In the genomic region with DNA sequence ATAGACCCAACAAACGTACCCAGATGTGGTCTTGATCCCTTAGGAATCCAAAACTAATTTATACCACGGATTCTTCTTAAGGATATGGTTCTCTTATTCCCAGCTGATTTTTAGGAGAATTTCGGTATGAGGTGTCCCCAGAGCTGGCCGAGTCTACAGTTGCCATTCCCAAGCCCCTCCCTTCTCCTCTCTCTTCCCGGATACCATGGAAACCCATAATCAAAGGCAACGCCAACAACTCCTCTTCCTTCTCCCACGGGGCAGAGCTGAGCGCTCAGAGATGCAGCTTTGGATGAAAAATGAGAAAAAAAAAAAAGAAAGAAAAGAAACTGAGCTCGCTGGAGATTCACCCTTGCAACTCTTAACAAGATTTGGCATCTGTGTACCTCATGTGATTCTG, we compare ENCODE assay signal across 18 cellular contexts. TPM values are rescaled to one million over a fixed set of nuclear protein-coding genes. Genes with fewer than 3 reads are reported as not detected.
DNase-seq lines count a peak whose midpoint lies in the region; ATAC-seq and TF ChIP-seq lines count a peak whose summit lies in the region.
"Had no signal": no experiment of that assay in that cellular context is flagged by ENCODE, and none has a peak within 500 bp of the region (broad histone marks: within the 10 kb centered on the region; RNA-seq: fewer than 3 reads in every experiment).

No MANE protein-coding gene starts in this region.

- intact Hi-C loops in lower leg skin (cut with DNase I; ENCODE audit: low total_unique reads) = no loop called here

- H3K4me2 ChIP-seq in BLaER1 = 0 out of 2 replicates have a peak overlapping the region, but pooled peaks have one; percentile 15
- H3K4me2 ChIP-seq in neural cell (ENCODE audit: low read length) = peak overlapping the region; percentile 20

- no peak for ATAC-seq in activated CD4-positive, CD25-positive, alpha-beta regulatory T cell treated with anti-CD3 and anti-CD28 coated beads, Interleukin-2, amount 50 U/mL, for 24 hours

- H3K27ac ChIP-seq in BLaER1 (no peak overlapping the region), neural cell (ENCODE audit: low read length) (peak overlapping the region; percentile 14)
- H3K27ac ChIP-seq: HL-60, ovary, suprapubic skin had no signal

- H3K27me3 ChIP-seq in BLaER1 (no peaks in the 10 kb centered on the region), neural cell (ENCODE audit: insufficient read depth, low read depth, low read length) (no peaks in the 10 kb centered on the region)
- H3K27me3 ChIP-seq: ovary, suprapubic skin had no signal

- H3K9ac ChIP-seq in BLaER1 (no peak overlapping the region), neural cell (ENCODE audit: low read length) (no peak overlapping the region)

- peaks cover 7% of the 10 kb centered on the region; the same call in 1 of the 2 replicates for H3K4me1 ChIP-seq in BLaER1

- TF ChIP-seq EP300 in neural cell (conservative IDR thresholded peaks at IDR 0.05; ENCODE audit: poor library complexity, severe bottlenecking) = no peak

- no peaks in the 10 kb centered on the region for H3K36me3 ChIP-seq in BLaER1
- H3K36me3 ChIP-seq in neural cell (ENCODE audit: insufficient read depth, low read length) = no peaks in the 10 kb centered on the region
- H3K36me3 ChIP-seq: ovary, suprapubic skin had no signal

- no peak for TF ChIP-seq RAD21 in neural cell (conservative IDR thresholded peaks at IDR 0.05)

- H2AFZ ChIP-seq in neural cell (ENCODE audit: low read depth, low read length) = no peak overlapping the region

- H3K9me2 ChIP-seq in neural cell (ENCODE audit: insufficient read depth, low read length) = no peaks in the 10 kb centered on the region

- H3K79me2 ChIP-seq in neural cell (replicated peaks; ENCODE audit: insufficient read depth, low read length) = no peaks in the 10 kb centered on the region

- TF ChIP-seq CTCF in neural cell (IDR thresholded peaks at IDR 0.05; ENCODE audit: poor library complexity, severe bottlenecking) (no peak), lower leg skin (IDR thresholded peaks at IDR 0.05) (no peak)

- H3K4me3 ChIP-seq in BLaER1 (no peak overlapping the region), neural cell (ENCODE audit: low read length) (peak overlapping the region; percentile 41), lower leg skin (ENCODE audit: low read depth, poor library complexity, severe bottlenecking) (no peak overlapping the region)
- H3K4me3 ChIP-seq: ovary, suprapubic skin had no signal

- DNase-seq in NCI-H69 (lab: John Stamatoyannopoulos, UW) = peak; percentile 18
- DNase-seq in globus pallidus (ENCODE audit: low spot score) = peak; percentile 11
- DNase-seq in lower leg skin (ENCODE audit: low spot score in 2 of 2) = no peak
- DNase-seq in NCI-H446 treated with DMSO at 0.1 percent for 48 hours (lab: John Stamatoyannopoulos, UW) = no peak
- DNase-seq in activated CD8-positive, alpha-beta memory T cell treated with anti-CD3 and anti-CD28 coated beads for 24 hours = no peak
- DNase-seq: activated CD4-positive, alpha-beta T cell treated with anti-CD3 and anti-CD28 coated beads for 48 hours; cerebellar nuclear complex; DMS79 treated with DMSO at 0.1 percent for 48 hours; KG1; NCI-H1417 treated with DMSO at 0.1 percent for 48 hours; NCI-H526; T-helper 2 cell had no signal

- H4K20me1 ChIP-seq in BLaER1 = no peaks in the 10 kb centered on the region
- no peaks in the 10 kb centered on the region for H4K20me1 ChIP-seq in neural cell (ENCODE audit: insufficient read depth)

- H3F3A ChIP-seq in neural cell (ENCODE audit: insufficient read depth, low read length, poor library complexity, severe bottlenecking) = no peaks in the 10 kb centered on the region

- TF ChIP-seq POLR2A in lower leg skin (IDR thresholded peaks at IDR 0.05) = no peak

- 9 to 10% methylated on average over 9 of the region's 9 CpGs for WGBS in lower leg skin, 2 donors

- H3K9me3 ChIP-seq in BLaER1 = no peaks in the 10 kb centered on the region
- no peaks in the 10 kb centered on the region for H3K9me3 ChIP-seq in neural cell (ENCODE audit: low read length)
- H3K9me3 ChIP-seq: ovary, suprapubic skin had no signal

TF ChIP-seq in neural cell, 6 proteins besides CTCF, POLR2A, EP300 and RAD21:
- no peak for TF ChIP-seq SMC3 (conservative IDR thresholded peaks at IDR 0.05; ENCODE audit: poor library complexity)
- no peak for TF ChIP-seq POLR2AphosphoS5 (IDR thresholded peaks at IDR 0.05)
- no peak for TF ChIP-seq EZH2 (IDR thresholded peaks at IDR 0.05; ENCODE audit: borderline replicate concordance, insufficient read depth, low read length, poor library complexity, severe bottlenecking)
- TF ChIP-seq, protein P1, sequence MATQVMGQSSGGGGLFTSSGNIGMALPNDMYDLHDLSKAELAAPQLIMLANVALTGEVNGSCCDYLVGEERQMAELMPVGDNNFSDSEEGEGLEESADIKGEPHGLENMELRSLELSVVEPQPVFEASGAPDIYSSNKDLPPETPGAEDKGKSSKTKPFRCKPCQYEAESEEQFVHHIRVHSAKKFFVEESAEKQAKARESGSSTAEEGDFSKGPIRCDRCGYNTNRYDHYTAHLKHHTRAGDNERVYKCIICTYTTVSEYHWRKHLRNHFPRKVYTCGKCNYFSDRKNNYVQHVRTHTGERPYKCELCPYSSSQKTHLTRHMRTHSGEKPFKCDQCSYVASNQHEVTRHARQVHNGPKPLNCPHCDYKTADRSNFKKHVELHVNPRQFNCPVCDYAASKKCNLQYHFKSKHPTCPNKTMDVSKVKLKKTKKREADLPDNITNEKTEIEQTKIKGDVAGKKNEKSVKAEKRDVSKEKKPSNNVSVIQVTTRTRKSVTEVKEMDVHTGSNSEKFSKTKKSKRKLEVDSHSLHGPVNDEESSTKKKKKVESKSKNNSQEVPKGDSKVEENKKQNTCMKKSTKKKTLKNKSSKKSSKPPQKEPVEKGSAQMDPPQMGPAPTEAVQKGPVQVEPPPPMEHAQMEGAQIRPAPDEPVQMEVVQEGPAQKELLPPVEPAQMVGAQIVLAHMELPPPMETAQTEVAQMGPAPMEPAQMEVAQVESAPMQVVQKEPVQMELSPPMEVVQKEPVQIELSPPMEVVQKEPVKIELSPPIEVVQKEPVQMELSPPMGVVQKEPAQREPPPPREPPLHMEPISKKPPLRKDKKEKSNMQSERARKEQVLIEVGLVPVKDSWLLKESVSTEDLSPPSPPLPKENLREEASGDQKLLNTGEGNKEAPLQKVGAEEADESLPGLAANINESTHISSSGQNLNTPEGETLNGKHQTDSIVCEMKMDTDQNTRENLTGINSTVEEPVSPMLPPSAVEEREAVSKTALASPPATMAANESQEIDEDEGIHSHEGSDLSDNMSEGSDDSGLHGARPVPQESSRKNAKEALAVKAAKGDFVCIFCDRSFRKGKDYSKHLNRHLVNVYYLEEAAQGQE (IDR thresholded peaks at IDR 0.05; ENCODE audit: borderline replicate concordance) = peak; percentile 28
- no peak for TF ChIP-seq MXI1 (conservative IDR thresholded peaks at IDR 0.05; ENCODE audit: poor library complexity, severe bottlenecking)
- TF ChIP-seq TAF1 (IDR thresholded peaks at IDR 0.05; ENCODE audit: low read depth) = no peak

RNA-seq across cellular contexts. Expression of a gene that starts 29.3 kb away (rescaled TPM):
- polyA plus RNA-seq in neural cell = 64.6 and 67.5 TPM in 2 replicates
- polyA minus RNA-seq in neural cell = 88.1 and 96.4 TPM in 2 replicates
- total RNA-seq in lower leg skin = 10 to 100 TPM; 38.0 to 48.3 (median 43.1) TPM

RNA-seq across cellular contexts. Expression of a gene that starts 41.9 kb away (rescaled TPM):
- polyA plus RNA-seq in neural cell = 1.6 and 2.6 TPM in 2 replicates
- polyA minus RNA-seq in neural cell = 5.0 and 6.6 TPM in 2 replicates
- 100 to 1,000 TPM; 228 to 297 (median 255) TPM for total RNA-seq in lower leg skin

Comparison
In these comparisons a context has a peak if more than half of its experiments do, and no peak if none do; other contexts are left out.
1. DNase-seq: peak in NCI-H69 (single experiment) and globus pallidus (single experiment); none in lower leg skin (0 of 2), NCI-H446 treated with DMSO at 0.1 percent for 48 hours (single experiment) and activated CD8-positive, alpha-beta memory T cell treated with anti-CD3 and anti-CD28 coated beads for 24 hours (single experiment).